Comparison of ENCODE assay signal across 1 cellular context in the genomic region with DNA sequence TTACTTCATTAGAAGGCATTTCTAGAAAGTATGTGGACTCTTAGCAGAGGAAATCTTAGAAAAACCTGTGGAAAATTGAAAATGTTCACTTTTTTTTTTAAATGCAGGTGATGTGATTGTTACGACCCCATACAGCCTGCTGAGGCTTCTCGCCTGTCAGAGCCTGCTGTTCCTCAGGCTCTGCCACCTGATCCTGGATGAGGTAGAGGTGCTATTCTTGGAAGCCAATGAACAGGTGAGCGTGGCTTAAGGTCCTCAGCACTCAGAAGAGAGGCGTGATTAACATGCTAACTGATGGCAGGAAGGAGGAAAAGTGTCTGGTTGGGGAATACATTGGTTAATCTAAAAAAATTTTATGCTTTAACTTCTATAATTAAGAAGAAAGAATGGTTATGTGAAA.
TF ChIP-seq lines count a peak whose summit lies in the region.

No MANE protein-coding gene starts in this region.

TF ChIP-seq in GM23338, 12 proteins besides CTCF, POLR2A, EP300 and RAD21 (continued from another document):
- TF ChIP-seq, protein P1, sequence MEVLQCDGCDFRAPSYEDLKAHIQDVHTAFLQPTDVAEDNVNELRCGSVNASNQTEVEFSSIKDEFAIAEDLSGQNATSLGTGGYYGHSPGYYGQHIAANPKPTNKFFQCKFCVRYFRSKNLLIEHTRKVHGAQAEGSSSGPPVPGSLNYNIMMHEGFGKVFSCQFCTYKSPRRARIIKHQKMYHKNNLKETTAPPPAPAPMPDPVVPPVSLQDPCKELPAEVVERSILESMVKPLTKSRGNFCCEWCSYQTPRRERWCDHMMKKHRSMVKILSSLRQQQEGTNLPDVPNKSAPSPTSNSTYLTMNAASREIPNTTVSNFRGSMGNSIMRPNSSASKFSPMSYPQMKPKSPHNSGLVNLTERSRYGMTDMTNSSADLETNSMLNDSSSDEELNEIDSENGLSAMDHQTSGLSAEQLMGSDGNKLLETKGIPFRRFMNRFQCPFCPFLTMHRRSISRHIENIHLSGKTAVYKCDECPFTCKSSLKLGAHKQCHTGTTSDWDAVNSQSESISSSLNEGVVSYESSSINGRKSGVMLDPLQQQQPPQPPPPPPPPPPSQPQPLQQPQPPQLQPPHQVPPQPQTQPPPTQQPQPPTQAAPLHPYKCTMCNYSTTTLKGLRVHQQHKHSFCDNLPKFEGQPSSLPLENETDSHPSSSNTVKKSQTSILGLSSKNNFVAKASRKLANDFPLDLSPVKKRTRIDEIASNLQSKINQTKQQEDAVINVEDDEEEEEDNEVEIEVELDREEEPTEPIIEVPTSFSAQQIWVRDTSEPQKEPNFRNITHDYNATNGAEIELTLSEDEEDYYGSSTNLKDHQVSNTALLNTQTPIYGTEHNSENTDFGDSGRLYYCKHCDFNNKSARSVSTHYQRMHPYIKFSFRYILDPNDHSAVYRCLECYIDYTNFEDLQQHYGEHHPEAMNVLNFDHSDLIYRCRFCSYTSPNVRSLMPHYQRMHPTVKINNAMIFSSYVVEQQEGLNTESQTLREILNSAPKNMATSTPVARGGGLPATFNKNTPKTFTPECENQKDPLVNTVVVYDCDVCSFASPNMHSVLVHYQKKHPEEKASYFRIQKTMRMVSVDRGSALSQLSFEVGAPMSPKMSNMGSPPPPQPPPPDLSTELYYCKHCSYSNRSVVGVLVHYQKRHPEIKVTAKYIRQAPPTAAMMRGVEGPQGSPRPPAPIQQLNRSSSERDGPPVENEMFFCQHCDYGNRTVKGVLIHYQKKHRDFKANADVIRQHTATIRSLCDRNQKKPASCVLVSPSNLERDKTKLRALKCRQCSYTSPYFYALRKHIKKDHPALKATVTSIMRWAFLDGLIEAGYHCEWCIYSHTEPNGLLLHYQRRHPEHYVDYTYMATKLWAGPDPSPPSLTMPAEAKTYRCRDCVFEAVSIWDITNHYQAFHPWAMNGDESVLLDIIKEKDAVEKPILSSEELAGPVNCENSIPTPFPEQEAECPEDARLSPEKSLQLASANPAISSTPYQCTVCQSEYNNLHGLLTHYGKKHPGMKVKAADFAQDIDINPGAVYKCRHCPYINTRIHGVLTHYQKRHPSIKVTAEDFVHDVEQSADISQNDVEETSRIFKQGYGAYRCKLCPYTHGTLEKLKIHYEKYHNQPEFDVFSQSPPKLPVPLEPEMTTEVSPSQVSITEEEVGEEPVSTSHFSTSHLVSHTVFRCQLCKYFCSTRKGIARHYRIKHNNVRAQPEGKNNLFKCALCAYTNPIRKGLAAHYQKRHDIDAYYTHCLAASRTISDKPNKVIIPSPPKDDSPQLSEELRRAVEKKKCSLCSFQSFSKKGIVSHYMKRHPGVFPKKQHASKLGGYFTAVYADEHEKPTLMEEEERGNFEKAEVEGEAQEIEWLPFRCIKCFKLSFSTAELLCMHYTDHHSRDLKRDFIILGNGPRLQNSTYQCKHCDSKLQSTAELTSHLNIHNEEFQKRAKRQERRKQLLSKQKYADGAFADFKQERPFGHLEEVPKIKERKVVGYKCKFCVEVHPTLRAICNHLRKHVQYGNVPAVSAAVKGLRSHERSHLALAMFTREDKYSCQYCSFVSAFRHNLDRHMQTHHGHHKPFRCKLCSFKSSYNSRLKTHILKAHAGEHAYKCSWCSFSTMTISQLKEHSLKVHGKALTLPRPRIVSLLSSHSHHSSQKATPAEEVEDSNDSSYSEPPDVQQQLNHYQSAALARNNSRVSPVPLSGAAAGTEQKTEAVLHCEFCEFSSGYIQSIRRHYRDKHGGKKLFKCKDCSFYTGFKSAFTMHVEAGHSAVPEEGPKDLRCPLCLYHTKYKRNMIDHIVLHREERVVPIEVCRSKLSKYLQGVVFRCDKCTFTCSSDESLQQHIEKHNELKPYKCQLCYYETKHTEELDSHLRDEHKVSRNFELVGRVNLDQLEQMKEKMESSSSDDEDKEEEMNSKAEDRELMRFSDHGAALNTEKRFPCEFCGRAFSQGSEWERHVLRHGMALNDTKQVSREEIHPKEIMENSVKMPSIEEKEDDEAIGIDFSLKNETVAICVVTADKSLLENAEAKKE (CRISPR knock-in tag; IDR thresholded peaks at IDR 0.05), result no peak
- TF ChIP-seq CREB1 (CRISPR knock-in tag; IDR thresholded peaks at IDR 0.05; ENCODE audit: low read depth) (no peak), REST (IDR thresholded peaks at IDR 0.05; ENCODE audit: unreplicated experiment) (no peak), NANOG (IDR thresholded peaks at IDR 0.05; ENCODE audit: borderline replicate concordance) (no peak), ZNF114 (CRISPR knock-in tag; IDR thresholded peaks at IDR 0.05) (no peak)
